Comparison of ENCODE assay signal across 8 cellular contexts in genomic region chr1:205438213-205439158, GRCh38. TPM values are rescaled to one million over a fixed set of nuclear protein-coding genes. Genes with fewer than 3 reads are reported as not detected.
A peak's percentile ranks its signal among the peaks of the same experiment; 100 is the strongest.
DNase-seq lines count a peak whose midpoint lies in the region; ATAC-seq and TF ChIP-seq lines count a peak whose summit lies in the region.

No MANE protein-coding gene starts in this region.

- TF ChIP-seq POLR2A in lower leg skin (IDR thresholded peaks at IDR 0.05) (no peak), uterus (IDR thresholded peaks at IDR 0.05) (no peak)

- TF ChIP-seq CTCF in natural killer cell (IDR thresholded peaks at IDR 0.05) (no peak), choroid plexus epithelial cell (conservative IDR thresholded peaks at IDR 0.05; ENCODE audit: low read depth, low read length) (peak; percentile 77), lower leg skin (IDR thresholded peaks at IDR 0.05) (no peak), uterus (IDR thresholded peaks at IDR 0.05) (peak; percentile 32 to 84 (median 74))

- no peak for DNase-seq in natural killer cell
- DNase-seq in natural killer cell treated with Interleukin-12 subunit alpha and Interleukin-12 subunit beta and Interleukin-15 and Interleukin-18, amount 100 ng/mL, for 72 hours (ENCODE audit: low spot score), result no peak
- DNase-seq in NCI-H510A treated with DMSO at 0.1 percent for 48 hours (lab: John Stamatoyannopoulos, UW), result peak; percentile 87
- DNase-seq in choroid plexus epithelial cell (ENCODE audit: low read depth), result peak; percentile 84
- peak; percentile 47 to 93 for DNase-seq in lower leg skin (ENCODE audit: low spot score in 2 of 2)
- peak; percentile 84 to 89 for DNase-seq in uterus

- H3K36me3 Mint-ChIP-seq in natural killer cell, result no peaks in the 10 kb centered on the region
- no peaks in the 10 kb centered on the region for H3K36me3 Mint-ChIP-seq in natural killer cell treated with Interleukin-12 subunit alpha and Interleukin-12 subunit beta and Interleukin-15 and Interleukin-18, amount 100 ng/mL, for 72 hours

- no peaks in the 10 kb centered on the region for H3K36me3 ChIP-seq in uterus

- H3K9me3 Mint-ChIP-seq in natural killer cell, result no peaks in the 10 kb centered on the region
- H3K9me3 Mint-ChIP-seq in natural killer cell treated with Interleukin-12 subunit alpha and Interleukin-12 subunit beta and Interleukin-15 and Interleukin-18, amount 100 ng/mL, for 72 hours, result no peaks in the 10 kb centered on the region

- peaks cover 11 to 21% of the 10 kb centered on the region in 2 donors for H3K27me3 Mint-ChIP-seq in natural killer cell (ENCODE audit: low read depth in 2 of 2)
- H3K27me3 Mint-ChIP-seq in natural killer cell treated with Interleukin-12 subunit alpha and Interleukin-12 subunit beta and Interleukin-15 and Interleukin-18, amount 100 ng/mL, for 72 hours, result peaks cover 4 to 12% of the 10 kb centered on the region in 2 donors

- intact Hi-C loops in natural killer cell (cut with micrococcal nuclease), result loop anchor here (5.0 kb wide), 1 partner anchor 44 kb away; no protein-coding TSS in a partner anchor
- intact Hi-C loops in lower leg skin (cut with DNase I; ENCODE audit: low total_unique reads), result no loop called here
- intact Hi-C loops in uterus (cut with DNase I; ENCODE audit: low total_unique reads), result no loop called here

- H3K9me3 ChIP-seq in uterus, result no peaks in the 10 kb centered on the region

- H3K4me3 ChIP-seq in choroid plexus epithelial cell (ENCODE audit: low read depth, low read length) (no peak overlapping the region), lower leg skin (ENCODE audit: low read depth, poor library complexity, severe bottlenecking) (no peak overlapping the region), uterus (no peak overlapping the region)

- H3K4me1 Mint-ChIP-seq in natural killer cell, result peaks cover 32 to 41% of the 10 kb centered on the region in 2 donors
- H3K4me1 Mint-ChIP-seq in natural killer cell treated with Interleukin-12 subunit alpha and Interleukin-12 subunit beta and Interleukin-15 and Interleukin-18, amount 100 ng/mL, for 72 hours (ENCODE audit: low read depth in 2 of 2), result peaks cover 29 to 33% of the 10 kb centered on the region in 2 donors

- 60 to 63% methylated on average over 10 to 12 of the region's 13 CpGs for WGBS in lower leg skin, 2 donors

- peaks cover 4 to 8% of the 10 kb centered on the region in 2 donors for H3K4me1 ChIP-seq in uterus

- peak overlapping the region; percentile 13 for H3K4me3 Mint-ChIP-seq in natural killer cell
- H3K4me3 Mint-ChIP-seq in natural killer cell treated with Interleukin-12 subunit alpha and Interleukin-12 subunit beta and Interleukin-15 and Interleukin-18, amount 100 ng/mL, for 72 hours, result no peak overlapping the region

- no peaks in the 10 kb centered on the region for H3K27me3 ChIP-seq in uterus

- peak overlapping the region in 1 of 2 donors; percentile 43 for H3K27ac ChIP-seq in uterus

- H3K27ac Mint-ChIP-seq in natural killer cell, result peak overlapping the region in 1 of 2 donors; percentile 66
- H3K27ac Mint-ChIP-seq in natural killer cell treated with Interleukin-12 subunit alpha and Interleukin-12 subunit beta and Interleukin-15 and Interleukin-18, amount 100 ng/mL, for 72 hours, result peak overlapping the region in 1 of 2 donors; percentile 27

- ATAC-seq in natural killer cell (no peak), HG02852 (IDR thresholded peaks at IDR 0.05; ENCODE audit: unreplicated experiment) (no peak), HG02938 (IDR thresholded peaks at IDR 0.05; ENCODE audit: unreplicated experiment) (no peak)
- no peak for ATAC-seq in natural killer cell treated with Interleukin-12 subunit alpha and Interleukin-12 subunit beta and Interleukin-15 and Interleukin-18, amount 100 ng/mL, for 72 hours

RNA-seq across cellular contexts. Expression of gene LEMD1, which starts 16.6 kb away (rescaled TPM):
- not detected for total RNA-seq in natural killer cell
- total RNA-seq in natural killer cell treated with Interleukin-12 subunit alpha and Interleukin-12 subunit beta and Interleukin-15 and Interleukin-18, amount 100 ng/mL, for 72 hours, result not detected
- total RNA-seq in lower leg skin, result not detected
- 1 to 10 TPM in 2 of 4 donors, not detected in 2; 1.6 to 1.8 TPM for total RNA-seq in uterus

RNA-seq across cellular contexts. Expression of gene BLACAT1, which starts 17.4 kb away (rescaled TPM):
- total RNA-seq in natural killer cell (under 1 TPM in 2 of 3 donors, not detected in 1; 0.09 to 0.13 TPM), lower leg skin (under 1 TPM in 1 of 4 donors, not detected in 3; 0.26 TPM), uterus (1 to 10 TPM in 1 of 4 donors, under 1 TPM in 1, not detected in 2; 0.52 to 1.0 TPM)
- total RNA-seq in natural killer cell treated with Interleukin-12 subunit alpha and Interleukin-12 subunit beta and Interleukin-15 and Interleukin-18, amount 100 ng/mL, for 72 hours, result not detected

Comparison
In these comparisons a context has a peak if more than half of its experiments do, and no peak if none do; other contexts are left out.
1. DNase-seq: peak in NCI-H510A treated with DMSO at 0.1 percent for 48 hours (single experiment), choroid plexus epithelial cell (single experiment), lower leg skin (2 of 2) and uterus (2 of 2); none in natural killer cell (single experiment) and natural killer cell treated with Interleukin-12 subunit alpha and Interleukin-12 subunit beta and Interleukin-15 and Interleukin-18, amount 100 ng/mL, for 72 hours (single experiment).
2. CTCF ChIP-seq: peak in choroid plexus epithelial cell (single experiment) and uterus (4 of 4); none in natural killer cell (single experiment) and lower leg skin (0 of 3).